ENCODE assay signal across 9 cellular contexts in genomic region chr20:37470190-37470589, GRCh38. TPM values are rescaled to one million over a fixed set of nuclear protein-coding genes. Genes with fewer than 3 reads are reported as not detected.
"Had no signal": no experiment of that assay in that cellular context is flagged by ENCODE, and none has a peak within 500 bp of the region (broad histone marks: within the 10 kb centered on the region; RNA-seq: fewer than 3 reads in every experiment).

No MANE protein-coding gene starts in this region.

RNA-seq across cellular contexts. Expression of gene NNAT, which starts 50.9 kb away (rescaled TPM):
- total RNA-seq: OCI-LY7, PC-3, PC-9, Peyer's patch, Right ventricle myocardium superior, RPMI7951, SJCRH30, SJSA1, SK-MEL-5 had no signal
